In genomic region chr6:132512638-132513632, GRCh38 we compare ENCODE assay signal across 8 cellular contexts. TPM values are rescaled to one million over a fixed set of nuclear protein-coding genes. Genes with fewer than 3 reads are reported as not detected.
DNase-seq lines count a peak whose midpoint lies in the region; ATAC-seq and TF ChIP-seq lines count a peak whose summit lies in the region.

STX7 (minus strand) TSS chr6:132513116; CDS start chr6:132503530, 9,586 bp downstream.

- H3K27ac ChIP-seq in DOHH2 (ENCODE audit: low read depth, low read length) (peak within 1 kb of the TSS; percentile 88), KOPT-K1 (ENCODE audit: low read depth, low read length, poor library complexity, severe bottlenecking) (peak within 1 kb of the TSS; percentile 37), RWPE1 (peak within 1 kb of the TSS; percentile 72)

- no peaks in the 10 kb centered on the region for H3K27me3 Mint-ChIP-seq in activated T-helper 17 cell treated with anti-CD3 and anti-CD28 coated beads, Interleukin-2, amount 50 U/mL, for 72 hours
- no peaks in the 10 kb centered on the region for H3K27me3 Mint-ChIP-seq in naive B cell

- H4K20me1 ChIP-seq in DOHH2 (ENCODE audit: control insufficient read depth, insufficient read depth, low read depth, low read length), result no peaks in the 10 kb centered on the region

- H3F3A ChIP-seq in DOHH2 (ENCODE audit: control insufficient read depth, insufficient read depth), result peaks cover 12% of the 10 kb centered on the region; the same call in 1 of the 2 replicates

- peaks cover 58% of the 10 kb centered on the region for H3K79me2 ChIP-seq in DOHH2 (ENCODE audit: control insufficient read depth, low read length)

- peak within 1 kb of the TSS; percentile 96 for H3K4me3 Mint-ChIP-seq in activated T-helper 17 cell treated with anti-CD3 and anti-CD28 coated beads, Interleukin-2, amount 50 U/mL, for 72 hours
- H3K4me3 Mint-ChIP-seq in naive B cell, result peak within 1 kb of the TSS; percentile 81 to 100 (median 98)
- H3K4me3 Mint-ChIP-seq in stimulated activated effector memory CD8-positive, alpha-beta T cell treated with anti-CD3 and anti-CD28 coated beads, Interleukin-12 subunit alpha, Interleukin-12 subunit beta, amount 100 ng/mL, for 72 hours, result peak within 1 kb of the TSS; percentile 84

- H3K27ac Mint-ChIP-seq in activated T-helper 17 cell treated with anti-CD3 and anti-CD28 coated beads, Interleukin-2, amount 50 U/mL, for 72 hours, result peak within 1 kb of the TSS; percentile 87
- peak within 1 kb of the TSS in 5 of 6 donors; percentile 99 to 100 (median 99) for H3K27ac Mint-ChIP-seq in naive B cell
- peak within 1 kb of the TSS; percentile 74 for H3K27ac Mint-ChIP-seq in stimulated activated effector memory CD8-positive, alpha-beta T cell treated with anti-CD3 and anti-CD28 coated beads, Interleukin-12 subunit alpha, Interleukin-12 subunit beta, amount 100 ng/mL, for 72 hours

- peak within 1 kb of the TSS; percentile 93 for H3K4me2 ChIP-seq in DOHH2 (ENCODE audit: low read length)

- ATAC-seq in GM21825 (IDR thresholded peaks at IDR 0.05; ENCODE audit: unreplicated experiment) (peak; percentile 90), naive B cell (ENCODE audit: low read depth in 2 of 2) (peak; percentile 83 to 87)
- peak; percentile 97 for ATAC-seq in activated T-helper 17 cell treated with anti-CD3 and anti-CD28 coated beads, Interleukin-2, amount 50 U/mL, for 72 hours (replicated peaks)
- peak; percentile 97 for ATAC-seq in stimulated activated effector memory CD8-positive, alpha-beta T cell treated with anti-CD3 and anti-CD28 coated beads, Interleukin-12 subunit alpha, Interleukin-12 subunit beta, amount 100 ng/mL, for 72 hours

- POLR2A ChIA-PET in RWPE1 (lab: Yijun Ruan, JAX; ENCODE audit: low non-redundant PET), result no interaction called here

- H3K9me3 Mint-ChIP-seq in activated T-helper 17 cell treated with anti-CD3 and anti-CD28 coated beads, Interleukin-2, amount 50 U/mL, for 72 hours, result no peaks in the 10 kb centered on the region
- no peaks in the 10 kb centered on the region for H3K9me3 Mint-ChIP-seq in naive B cell
- no peaks in the 10 kb centered on the region for H3K9me3 Mint-ChIP-seq in stimulated activated effector memory CD8-positive, alpha-beta T cell treated with anti-CD3 and anti-CD28 coated beads, Interleukin-12 subunit alpha, Interleukin-12 subunit beta, amount 100 ng/mL, for 72 hours

- TF ChIP-seq CTCF in DOHH2 (IDR thresholded peaks at IDR 0.05; ENCODE audit: low read depth, low read length, poor library complexity, severe bottlenecking) (no peak), RWPE1 (conservative IDR thresholded peaks at IDR 0.05; ENCODE audit: low read depth) (no peak)

- H3K4me1 ChIP-seq in DOHH2 (ENCODE audit: control insufficient read depth, low read length), result peaks cover 56% of the 10 kb centered on the region

- H3K9me2 ChIP-seq in DOHH2 (replicated peaks; ENCODE audit: control insufficient read depth, low read length), result no peaks in the 10 kb centered on the region

- DNase-seq in RWPE1 (ENCODE audit: low spot score) (peak; percentile 94), fibroblast of gingiva (ENCODE audit: low read depth) (peak; percentile 83), naive B cell (peak; percentile 95)
- peak; percentile 80 to 93 for DNase-seq in stimulated activated effector memory CD8-positive, alpha-beta T cell treated with anti-CD3 and anti-CD28 coated beads, Interleukin-12 subunit alpha, Interleukin-12 subunit beta, amount 100 ng/mL, for 72 hours (ENCODE audit: low spot score in 2 of 2)

- H3K4me1 Mint-ChIP-seq in activated T-helper 17 cell treated with anti-CD3 and anti-CD28 coated beads, Interleukin-2, amount 50 U/mL, for 72 hours, result peaks cover 16% of the 10 kb centered on the region
- H3K4me1 Mint-ChIP-seq in naive B cell, result peaks cover 47 to 58% (median 51%) of the 10 kb centered on the region in 3 donors
- peaks cover 31% of the 10 kb centered on the region for H3K4me1 Mint-ChIP-seq in stimulated activated effector memory CD8-positive, alpha-beta T cell treated with anti-CD3 and anti-CD28 coated beads, Interleukin-12 subunit alpha, Interleukin-12 subunit beta, amount 100 ng/mL, for 72 hours

- no peaks in the 10 kb centered on the region for H3K9me3 ChIP-seq in DOHH2 (ENCODE audit: control insufficient read depth, insufficient read depth, low read length)
- H3K9me3 ChIP-seq in KOPT-K1 (ENCODE audit: insufficient read depth, low read length, poor library complexity, severe bottlenecking), result no peaks in the 10 kb centered on the region

- no peaks in the 10 kb centered on the region for H3K27me3 ChIP-seq in DOHH2 (ENCODE audit: control insufficient read depth, low read length)

- CTCF ChIA-PET in RWPE1 (lab: Yijun Ruan, JAX), result interaction anchor here (0.6 to 0.8 kb wide), 3 partner anchors 12 to 286 kb away, joined by 3 to 4 read pairs (median 3); partner anchors contain the start of gene SLC18B1

- H3K36me3 ChIP-seq in DOHH2 (ENCODE audit: control insufficient read depth, low read length) (peaks cover 40% of the 10 kb centered on the region), KOPT-K1 (ENCODE audit: insufficient read depth, low read length) (no peaks in the 10 kb centered on the region)

- H3K36me3 Mint-ChIP-seq in activated T-helper 17 cell treated with anti-CD3 and anti-CD28 coated beads, Interleukin-2, amount 50 U/mL, for 72 hours (ENCODE audit: low read depth), result peaks cover 10% of the 10 kb centered on the region
- peaks cover 16 to 26% of the 10 kb centered on the region in 2 donors for H3K36me3 Mint-ChIP-seq in naive B cell
- peaks cover 6% of the 10 kb centered on the region for H3K36me3 Mint-ChIP-seq in stimulated activated effector memory CD8-positive, alpha-beta T cell treated with anti-CD3 and anti-CD28 coated beads, Interleukin-12 subunit alpha, Interleukin-12 subunit beta, amount 100 ng/mL, for 72 hours

- peak within 1 kb of the TSS; percentile 84 for H3K4me3 ChIP-seq in DOHH2 (ENCODE audit: low read length)

RNA-seq across cellular contexts. Expression of gene STX7, which starts in this region (rescaled TPM):
- total RNA-seq in activated T-helper 17 cell treated with anti-CD3 and anti-CD28 coated beads, Interleukin-2, amount 50 U/mL, for 72 hours, result 10 to 100 TPM; 17.7 to 28.2 TPM
- 100 to 1,000 TPM; 141 to 257 (median 207) TPM for polyA plus RNA-seq in naive B cell (ENCODE audit: low read depth in 6 of 6)

Comparison
In these comparisons a context has a peak if more than half of its experiments do, and no peak if none do; other contexts are left out.
1. Peak in every context shown above with its lines: DNase-seq, ATAC-seq, H3K4me3 ChIP-seq and H3K27ac ChIP-seq.
2. H3K27ac ChIP-seq: peak in every context shown above with its lines; median percentile 88 in DOHH2; 72 in RWPE1; 37 in KOPT-K1.